In genomic region chr18:63374520-63374919, GRCh38 we compare ENCODE assay signal across 19 cellular contexts.
"Had no signal": no experiment of that assay in that cellular context is flagged by ENCODE, and none has a peak within 500 bp of the region (broad histone marks: within the 10 kb centered on the region; RNA-seq: fewer than 3 reads in every experiment).

No MANE protein-coding gene starts in this region.

- DNase-seq: effector memory CD8-positive, alpha-beta T cell; glutamatergic neuron; immature natural killer cell; kidney; left cardiac atrium; left ventricle myocardium inferior; lower lobe of right lung; natural killer cell; sigmoid colon; stimulated activated naive CD4-positive, alpha-beta T cell; stomach; substantia nigra; transverse colon had no signal

- H3K9me3 ChIP-seq: lower lobe of right lung, right atrium auricular region, sigmoid colon, thoracic aorta, transverse colon had no signal

- H3K27me3 ChIP-seq: esophagus muscularis mucosa, gastroesophageal sphincter, right atrium auricular region, sigmoid colon, stomach, transverse colon had no signal

- H3K27ac ChIP-seq: epithelial cell of prostate, esophagus muscularis mucosa, gastroesophageal sphincter, left ventricle myocardium inferior, lower lobe of right lung, right atrium auricular region, sigmoid colon, skin epidermis, stomach, thoracic aorta, transverse colon had no signal

- ATAC-seq: effector memory CD8-positive, alpha-beta T cell; gastroesophageal sphincter; left cardiac atrium; lower lobe of right lung; natural killer cell had no signal

- H3K4me1 ChIP-seq: esophagus muscularis mucosa, gastroesophageal sphincter, left ventricle myocardium inferior, lower lobe of right lung, right atrium auricular region, sigmoid colon, stomach had no signal

- H3K36me3 ChIP-seq: esophagus muscularis mucosa, gastroesophageal sphincter, lower lobe of right lung, right atrium auricular region, sigmoid colon, stomach, thoracic aorta, transverse colon had no signal

- H3K4me3 ChIP-seq: esophagus muscularis mucosa, gastroesophageal sphincter, left ventricle myocardium inferior, lower lobe of right lung, right atrium auricular region, sigmoid colon, skin epidermis, stomach, thoracic aorta, transverse colon had no signal
